ENCODE assay signal across 8 cellular contexts in the genomic region with DNA sequence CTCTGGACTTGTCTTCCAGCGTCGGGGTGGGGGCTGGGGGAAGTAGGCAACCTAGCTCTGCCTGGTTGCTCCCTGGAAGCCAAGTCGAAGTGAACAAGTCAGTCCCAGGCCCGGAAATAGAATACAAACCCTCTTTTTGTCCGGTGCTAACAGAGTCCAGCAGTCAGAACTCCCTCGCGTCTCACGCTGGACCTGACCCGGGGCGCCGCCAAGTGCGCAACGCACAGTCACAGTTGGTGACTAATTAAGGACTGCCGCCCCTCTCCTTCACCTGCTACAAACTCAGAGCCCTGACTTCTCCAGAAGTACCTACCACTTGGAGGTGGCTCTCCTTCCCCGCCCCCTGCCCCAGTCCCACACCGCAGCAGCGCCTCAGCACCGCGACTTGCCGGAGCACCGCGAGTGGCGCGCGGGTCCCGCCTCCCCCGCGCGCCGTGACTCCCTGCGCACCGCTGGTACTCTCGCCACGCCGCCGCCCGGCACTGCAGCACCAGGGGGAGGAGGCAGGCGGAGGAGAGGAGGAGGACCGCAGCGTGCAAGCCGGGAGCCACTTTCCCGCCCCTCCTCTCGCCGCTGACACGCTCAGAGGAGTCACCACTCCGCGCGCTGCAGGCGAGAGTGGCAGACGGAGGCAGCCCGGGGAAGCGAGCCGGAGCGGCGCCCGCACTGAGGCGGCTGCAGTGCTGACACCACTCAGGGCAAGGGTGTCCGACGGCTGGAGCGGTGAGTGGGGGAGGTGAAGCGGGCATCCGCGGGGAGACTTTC. TPM values are rescaled to one million over a fixed set of nuclear protein-coding genes. Genes with fewer than 3 reads are reported as not detected.
A peak's percentile ranks its signal among the peaks of the same experiment; 100 is the strongest.
DNase-seq lines count a peak whose midpoint lies in the region; ATAC-seq and TF ChIP-seq lines count a peak whose summit lies in the region.

A gene with protein sequence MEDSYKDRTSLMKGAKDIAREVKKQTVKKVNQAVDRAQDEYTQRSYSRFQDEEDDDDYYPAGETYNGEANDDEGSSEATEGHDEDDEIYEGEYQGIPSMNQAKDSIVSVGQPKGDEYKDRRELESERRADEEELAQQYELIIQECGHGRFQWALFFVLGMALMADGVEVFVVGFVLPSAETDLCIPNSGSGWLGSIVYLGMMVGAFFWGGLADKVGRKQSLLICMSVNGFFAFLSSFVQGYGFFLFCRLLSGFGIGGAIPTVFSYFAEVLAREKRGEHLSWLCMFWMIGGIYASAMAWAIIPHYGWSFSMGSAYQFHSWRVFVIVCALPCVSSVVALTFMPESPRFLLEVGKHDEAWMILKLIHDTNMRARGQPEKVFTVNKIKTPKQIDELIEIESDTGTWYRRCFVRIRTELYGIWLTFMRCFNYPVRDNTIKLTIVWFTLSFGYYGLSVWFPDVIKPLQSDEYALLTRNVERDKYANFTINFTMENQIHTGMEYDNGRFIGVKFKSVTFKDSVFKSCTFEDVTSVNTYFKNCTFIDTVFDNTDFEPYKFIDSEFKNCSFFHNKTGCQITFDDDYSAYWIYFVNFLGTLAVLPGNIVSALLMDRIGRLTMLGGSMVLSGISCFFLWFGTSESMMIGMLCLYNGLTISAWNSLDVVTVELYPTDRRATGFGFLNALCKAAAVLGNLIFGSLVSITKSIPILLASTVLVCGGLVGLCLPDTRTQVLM (plus strand): TSS at position 594 of the 765 bp plus-strand sequence. CDS start 48,368 bp downstream, outside the sequence.

- H3K27ac ChIP-seq in left lung (no peak within 1 kb of the TSS), stomach (no peak within 1 kb of the TSS)

- 0 to 3% (median 1%) methylated on average over 13 to 63 of the region's 63 CpGs for WGBS in stomach, 5 donors

- ATAC-seq in left lung (peak; percentile 62), HG03159 (IDR thresholded peaks at IDR 0.05; ENCODE audit: unreplicated experiment) (no peak)

- H3K4me1 ChIP-seq in adipocyte (ENCODE audit: control insufficient read depth, insufficient read depth, low read length) (peaks cover 4% of the 10 kb centered on the region), left lung (peaks cover 0 to 34% of the 10 kb centered on the region in 2 donors), stomach (peaks cover 23 to 40% (median 33%) of the 10 kb centered on the region in 4 donors)

- intact Hi-C loops in left lung (cut with DNase I) (no loop called here), stomach (cut with DNase I; ENCODE audit: low total_unique reads) (no loop called here)

- H3K9me3 ChIP-seq in adipocyte (ENCODE audit: control insufficient read depth, low read length) (no peaks in the 10 kb centered on the region), left lung (no peaks in the 10 kb centered on the region), stomach (no peaks in the 10 kb centered on the region)

- no peak for TF ChIP-seq CTCF in left lung (IDR thresholded peaks at IDR 0.05)
- TF ChIP-seq CTCF in stomach (IDR thresholded peaks at IDR 0.05), result no peak

- H3K4me3 ChIP-seq in adipocyte (ENCODE audit: low read length) (peak within 1 kb of the TSS; percentile 37), left lung (peak within 1 kb of the TSS; percentile 1 to 13), stomach (peak within 1 kb of the TSS; percentile 31 to 55 (median 38))

- no peak for TF ChIP-seq EP300 in stomach (IDR thresholded peaks at IDR 0.05)

- H3K27me3 ChIP-seq in adipocyte (replicated peaks; ENCODE audit: control insufficient read depth, insufficient read depth, low read length), result peaks cover 37% of the 10 kb centered on the region
- H3K27me3 ChIP-seq in left lung, result peaks cover 57 to 100% of the 10 kb centered on the region in 2 donors
- H3K27me3 ChIP-seq in stomach, result peaks cover 24 to 88% (median 48%) of the 10 kb centered on the region in 3 donors

- H3K9ac ChIP-seq in adipocyte (ENCODE audit: low read length), result no peak within 1 kb of the TSS

- DNase-seq in ELF-1 (ENCODE audit: low read depth, low spot score) (peak; percentile 44), NCI-H1105 treated with DMSO at 0.1 percent for 48 hours (lab: John Stamatoyannopoulos, UW) (peak; percentile 50), adipocyte (ENCODE audit: low read depth) (peak; percentile 39), left lung (peak in 1 of 2 donors; percentile 67), stomach (peak; percentile 41), NCI-H226 (no peak), AG08395 (ENCODE audit: low spot score) (no peak)

- no peaks in the 10 kb centered on the region for H3K36me3 ChIP-seq in adipocyte (ENCODE audit: control insufficient read depth, insufficient read depth, low read length, severe bottlenecking)
- H3K36me3 ChIP-seq in left lung, result no peaks in the 10 kb centered on the region
- H3K36me3 ChIP-seq in stomach, result no peaks in the 10 kb centered on the region

- TF ChIP-seq POLR2A in stomach (IDR thresholded peaks at IDR 0.05), result no peak

RNA-seq across cellular contexts. Expression of the gene that starts here (rescaled TPM):
- total RNA-seq in left lung, result under 1 TPM; 0.37 to 0.52 TPM
- total RNA-seq in stomach, result 10 to 100 TPM in 1 of 5 donors, 1 to 10 TPM in 3, not detected in 1; 1.3 to 30.8 (median 1.6) TPM
- polyA plus RNA-seq in stomach, result under 1 TPM in 2 of 3 donors, not detected in 1; 0.13 to 0.19 TPM

Comparison
In these comparisons a context has a peak if more than half of its experiments do, and no peak if none do; other contexts are left out.
1. Peak in ATAC-seq and H3K4me3 ChIP-seq in left lung; RNA of the gene not detected or under 1 TPM.
2. DNase-seq: peak in ELF-1 (single experiment), NCI-H1105 treated with DMSO at 0.1 percent for 48 hours (single experiment), adipocyte (single experiment) and stomach (single experiment); none in NCI-H226 (single experiment) and AG08395 (single experiment).
3. Peak in every context shown above with its lines, with median percentiles within 50 percentile points of each other: H3K4me3 ChIP-seq.